1 cellular context compared by ENCODE assay signal in genomic region chr11:134273317-134273712, GRCh38.
TF ChIP-seq lines count a peak whose summit lies in the region.

No MANE protein-coding gene starts in this region.

TF ChIP-seq in HEK293, 187 proteins besides CTCF, POLR2A, EP300 and RAD21:
- no peak for TF ChIP-seq ZSCAN5A (tag by site-specific recombination; IDR thresholded peaks at IDR 0.05)
- 0 out of 2 replicates have a peak, but pooled peaks have one; percentile 39 for TF ChIP-seq ZNF664 (tag by site-specific recombination; IDR thresholded peaks at IDR 0.05)
